1 cellular context compared by ENCODE assay signal in the genomic region with DNA sequence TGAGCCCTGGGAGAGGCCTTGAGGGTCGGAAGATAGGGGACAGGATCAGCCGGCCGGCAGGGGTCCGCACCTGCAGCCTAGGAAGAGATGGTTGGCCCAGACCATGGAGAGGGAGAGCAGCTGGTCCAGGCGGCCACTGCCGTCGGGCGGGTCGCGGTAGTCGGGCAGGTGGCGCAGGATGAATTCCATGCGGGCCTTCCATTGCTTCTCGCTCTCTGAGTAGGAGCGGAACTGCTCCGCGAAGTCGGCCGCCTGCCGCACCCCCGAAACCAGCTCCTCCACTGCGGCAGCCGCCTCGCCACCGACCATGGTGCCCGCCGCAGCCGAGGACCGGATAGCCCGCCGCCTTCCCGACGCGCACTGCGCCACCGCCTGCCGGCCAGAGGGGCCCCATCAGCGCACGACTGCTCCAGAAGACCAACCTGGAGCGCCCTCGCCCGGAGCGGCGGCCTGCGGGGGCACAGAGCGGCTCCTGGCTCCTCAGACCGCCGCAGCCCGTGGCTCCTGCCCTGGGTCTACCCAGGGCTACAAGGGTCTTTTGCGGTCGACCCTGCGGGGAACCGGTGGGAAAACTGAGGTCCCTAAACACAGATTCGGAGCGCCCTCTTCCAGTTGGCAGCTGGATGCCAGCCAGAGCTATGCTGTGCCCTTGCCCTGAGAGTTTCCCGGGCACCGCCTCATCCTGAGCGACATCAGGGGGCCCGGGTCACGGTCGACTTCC.
TF ChIP-seq lines count a peak whose summit lies in the region.

A gene with protein sequence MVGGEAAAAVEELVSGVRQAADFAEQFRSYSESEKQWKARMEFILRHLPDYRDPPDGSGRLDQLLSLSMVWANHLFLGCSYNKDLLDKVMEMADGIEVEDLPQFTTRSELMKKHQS (minus strand): TSS at position 336 of the 721 bp plus-strand sequence. CDS start 27 bp downstream, at position 309.

TF ChIP-seq in HepG2, 621 proteins besides CTCF, POLR2A, EP300 and RAD21 (continued from another document and continues in another):
- TF ChIP-seq, protein P1, sequence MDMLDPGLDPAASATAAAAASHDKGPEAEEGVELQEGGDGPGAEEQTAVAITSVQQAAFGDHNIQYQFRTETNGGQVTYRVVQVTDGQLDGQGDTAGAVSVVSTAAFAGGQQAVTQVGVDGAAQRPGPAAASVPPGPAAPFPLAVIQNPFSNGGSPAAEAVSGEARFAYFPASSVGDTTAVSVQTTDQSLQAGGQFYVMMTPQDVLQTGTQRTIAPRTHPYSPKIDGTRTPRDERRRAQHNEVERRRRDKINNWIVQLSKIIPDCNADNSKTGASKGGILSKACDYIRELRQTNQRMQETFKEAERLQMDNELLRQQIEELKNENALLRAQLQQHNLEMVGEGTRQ (IDR thresholded peaks at IDR 0.05; ENCODE audit: low read depth, low read length): no peak
- TF ChIP-seq, protein P1 (CRISPR knock-in tag; IDR thresholded peaks at IDR 0.05; ENCODE audit: borderline replicate concordance): 0 out of 2 replicates have a peak, but pooled peaks have one; percentile 52
- TF ChIP-seq YEATS4 (CRISPR knock-in tag; IDR thresholded peaks at IDR 0.05; ENCODE audit: borderline replicate concordance) (peak; percentile 98), YY1 (IDR thresholded peaks at IDR 0.05; ENCODE audit: insufficient read depth, insufficient replicate concordance, low read depth, low read length) (peak; percentile 91), ZNF530 (CRISPR knock-in tag; IDR thresholded peaks at IDR 0.05; ENCODE audit: low read depth) (no peak), ZMYM2 (CRISPR knock-in tag; IDR thresholded peaks at IDR 0.05) (no peak), STAT5B (CRISPR knock-in tag; IDR thresholded peaks at IDR 0.05) (peak; percentile 80; the same call in 1 of the 2 replicates), FOSL2 (CRISPR knock-in tag; IDR thresholded peaks at IDR 0.05) (peak; percentile 78), FOXP1 (IDR thresholded peaks at IDR 0.05) (no peak), FOXP1 (CRISPR knock-in tag; IDR thresholded peaks at IDR 0.05) (no peak), ZFP41 (CRISPR knock-in tag; IDR thresholded peaks at IDR 0.05; ENCODE audit: borderline replicate concordance) (no peak; the same call in 1 of the 2 replicates), ZNF234 (CRISPR knock-in tag; conservative IDR thresholded peaks at IDR 0.05) (no peak), TEAD3 (CRISPR knock-in tag; optimal IDR thresholded peaks at IDR 0.05; ENCODE audit: borderline replicate concordance) (peak; percentile 71), ARID2 (CRISPR knock-in tag; IDR thresholded peaks at IDR 0.05; ENCODE audit: borderline replicate concordance) (peak; percentile 70; the same call in 1 of the 2 replicates), ZNF33A (CRISPR knock-in tag; IDR thresholded peaks at IDR 0.05; ENCODE audit: borderline replicate concordance) (no peak), ZNF17 (CRISPR knock-in tag; IDR thresholded peaks at IDR 0.05) (no peak), ZFP36L2 (CRISPR knock-in tag; IDR thresholded peaks at IDR 0.05) (no peak; the same call in 1 of the 2 replicates), ZNF781 (CRISPR knock-in tag; IDR thresholded peaks at IDR 0.05; ENCODE audit: borderline replicate concordance, not compliant biosample characterization) (no peak), MAFG (CRISPR knock-in tag; IDR thresholded peaks at IDR 0.05) (0 out of 2 replicates have a peak, but pooled peaks have one; percentile 10), ZEB1 (IDR thresholded peaks at IDR 0.05; ENCODE audit: insufficient replicate concordance, low read depth) (no peak), PHF8 (CRISPR knock-in tag; IDR thresholded peaks at IDR 0.05) (peak; percentile 94), ZNF572 (CRISPR knock-in tag; IDR thresholded peaks at IDR 0.05) (no peak), REPIN1 (CRISPR knock-in tag; IDR thresholded peaks at IDR 0.05; ENCODE audit: borderline replicate concordance, low read depth) (peak; percentile 95)
- TF ChIP-seq, protein P2, sequence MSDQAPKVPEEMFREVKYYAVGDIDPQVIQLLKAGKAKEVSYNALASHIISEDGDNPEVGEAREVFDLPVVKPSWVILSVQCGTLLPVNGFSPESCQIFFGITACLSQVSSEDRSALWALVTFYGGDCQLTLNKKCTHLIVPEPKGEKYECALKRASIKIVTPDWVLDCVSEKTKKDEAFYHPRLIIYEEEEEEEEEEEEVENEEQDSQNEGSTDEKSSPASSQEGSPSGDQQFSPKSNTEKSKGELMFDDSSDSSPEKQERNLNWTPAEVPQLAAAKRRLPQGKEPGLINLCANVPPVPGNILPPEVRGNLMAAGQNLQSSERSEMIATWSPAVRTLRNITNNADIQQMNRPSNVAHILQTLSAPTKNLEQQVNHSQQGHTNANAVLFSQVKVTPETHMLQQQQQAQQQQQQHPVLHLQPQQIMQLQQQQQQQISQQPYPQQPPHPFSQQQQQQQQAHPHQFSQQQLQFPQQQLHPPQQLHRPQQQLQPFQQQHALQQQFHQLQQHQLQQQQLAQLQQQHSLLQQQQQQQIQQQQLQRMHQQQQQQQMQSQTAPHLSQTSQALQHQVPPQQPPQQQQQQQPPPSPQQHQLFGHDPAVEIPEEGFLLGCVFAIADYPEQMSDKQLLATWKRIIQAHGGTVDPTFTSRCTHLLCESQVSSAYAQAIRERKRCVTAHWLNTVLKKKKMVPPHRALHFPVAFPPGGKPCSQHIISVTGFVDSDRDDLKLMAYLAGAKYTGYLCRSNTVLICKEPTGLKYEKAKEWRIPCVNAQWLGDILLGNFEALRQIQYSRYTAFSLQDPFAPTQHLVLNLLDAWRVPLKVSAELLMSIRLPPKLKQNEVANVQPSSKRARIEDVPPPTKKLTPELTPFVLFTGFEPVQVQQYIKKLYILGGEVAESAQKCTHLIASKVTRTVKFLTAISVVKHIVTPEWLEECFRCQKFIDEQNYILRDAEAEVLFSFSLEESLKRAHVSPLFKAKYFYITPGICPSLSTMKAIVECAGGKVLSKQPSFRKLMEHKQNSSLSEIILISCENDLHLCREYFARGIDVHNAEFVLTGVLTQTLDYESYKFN (CRISPR knock-in tag; conservative IDR thresholded peaks at IDR 0.05): peak; percentile 75
- TF ChIP-seq, protein P3, sequence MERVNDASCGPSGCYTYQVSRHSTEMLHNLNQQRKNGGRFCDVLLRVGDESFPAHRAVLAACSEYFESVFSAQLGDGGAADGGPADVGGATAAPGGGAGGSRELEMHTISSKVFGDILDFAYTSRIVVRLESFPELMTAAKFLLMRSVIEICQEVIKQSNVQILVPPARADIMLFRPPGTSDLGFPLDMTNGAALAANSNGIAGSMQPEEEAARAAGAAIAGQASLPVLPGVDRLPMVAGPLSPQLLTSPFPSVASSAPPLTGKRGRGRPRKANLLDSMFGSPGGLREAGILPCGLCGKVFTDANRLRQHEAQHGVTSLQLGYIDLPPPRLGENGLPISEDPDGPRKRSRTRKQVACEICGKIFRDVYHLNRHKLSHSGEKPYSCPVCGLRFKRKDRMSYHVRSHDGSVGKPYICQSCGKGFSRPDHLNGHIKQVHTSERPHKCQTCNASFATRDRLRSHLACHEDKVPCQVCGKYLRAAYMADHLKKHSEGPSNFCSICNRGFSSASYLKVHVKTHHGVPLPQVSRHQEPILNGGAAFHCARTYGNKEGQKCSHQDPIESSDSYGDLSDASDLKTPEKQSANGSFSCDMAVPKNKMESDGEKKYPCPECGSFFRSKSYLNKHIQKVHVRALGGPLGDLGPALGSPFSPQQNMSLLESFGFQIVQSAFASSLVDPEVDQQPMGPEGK (CRISPR knock-in tag; IDR thresholded peaks at IDR 0.05): peak; percentile 84
- TF ChIP-seq, protein P4, sequence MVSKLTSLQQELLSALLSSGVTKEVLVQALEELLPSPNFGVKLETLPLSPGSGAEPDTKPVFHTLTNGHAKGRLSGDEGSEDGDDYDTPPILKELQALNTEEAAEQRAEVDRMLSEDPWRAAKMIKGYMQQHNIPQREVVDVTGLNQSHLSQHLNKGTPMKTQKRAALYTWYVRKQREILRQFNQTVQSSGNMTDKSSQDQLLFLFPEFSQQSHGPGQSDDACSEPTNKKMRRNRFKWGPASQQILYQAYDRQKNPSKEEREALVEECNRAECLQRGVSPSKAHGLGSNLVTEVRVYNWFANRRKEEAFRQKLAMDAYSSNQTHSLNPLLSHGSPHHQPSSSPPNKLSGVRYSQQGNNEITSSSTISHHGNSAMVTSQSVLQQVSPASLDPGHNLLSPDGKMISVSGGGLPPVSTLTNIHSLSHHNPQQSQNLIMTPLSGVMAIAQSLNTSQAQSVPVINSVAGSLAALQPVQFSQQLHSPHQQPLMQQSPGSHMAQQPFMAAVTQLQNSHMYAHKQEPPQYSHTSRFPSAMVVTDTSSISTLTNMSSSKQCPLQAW (CRISPR knock-in tag; IDR thresholded peaks at IDR 0.05): peak; percentile 88
- TF ChIP-seq, protein P5, sequence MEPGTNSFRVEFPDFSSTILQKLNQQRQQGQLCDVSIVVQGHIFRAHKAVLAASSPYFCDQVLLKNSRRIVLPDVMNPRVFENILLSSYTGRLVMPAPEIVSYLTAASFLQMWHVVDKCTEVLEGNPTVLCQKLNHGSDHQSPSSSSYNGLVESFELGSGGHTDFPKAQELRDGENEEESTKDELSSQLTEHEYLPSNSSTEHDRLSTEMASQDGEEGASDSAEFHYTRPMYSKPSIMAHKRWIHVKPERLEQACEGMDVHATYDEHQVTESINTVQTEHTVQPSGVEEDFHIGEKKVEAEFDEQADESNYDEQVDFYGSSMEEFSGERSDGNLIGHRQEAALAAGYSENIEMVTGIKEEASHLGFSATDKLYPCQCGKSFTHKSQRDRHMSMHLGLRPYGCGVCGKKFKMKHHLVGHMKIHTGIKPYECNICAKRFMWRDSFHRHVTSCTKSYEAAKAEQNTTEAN (CRISPR knock-in tag; conservative IDR thresholded peaks at IDR 0.05): peak; percentile 88
- TF ChIP-seq, protein P6, sequence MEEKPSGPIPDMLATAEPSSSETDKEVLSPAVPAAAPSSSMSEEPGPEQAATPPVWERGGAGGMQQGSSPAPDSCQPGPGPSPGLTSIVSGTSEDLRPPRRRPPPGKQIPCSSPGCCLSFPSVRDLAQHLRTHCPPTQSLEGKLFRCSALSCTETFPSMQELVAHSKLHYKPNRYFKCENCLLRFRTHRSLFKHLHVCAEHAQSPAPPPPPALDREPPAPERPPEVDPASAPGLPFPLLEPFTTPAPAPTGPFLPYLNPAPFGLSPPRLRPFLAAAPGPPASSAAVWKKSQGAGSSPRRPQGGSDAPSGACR (CRISPR knock-in tag; IDR thresholded peaks at IDR 0.05): peak; percentile 86; the same call in 1 of the 2 replicates
- TF ChIP-seq, protein P7, sequence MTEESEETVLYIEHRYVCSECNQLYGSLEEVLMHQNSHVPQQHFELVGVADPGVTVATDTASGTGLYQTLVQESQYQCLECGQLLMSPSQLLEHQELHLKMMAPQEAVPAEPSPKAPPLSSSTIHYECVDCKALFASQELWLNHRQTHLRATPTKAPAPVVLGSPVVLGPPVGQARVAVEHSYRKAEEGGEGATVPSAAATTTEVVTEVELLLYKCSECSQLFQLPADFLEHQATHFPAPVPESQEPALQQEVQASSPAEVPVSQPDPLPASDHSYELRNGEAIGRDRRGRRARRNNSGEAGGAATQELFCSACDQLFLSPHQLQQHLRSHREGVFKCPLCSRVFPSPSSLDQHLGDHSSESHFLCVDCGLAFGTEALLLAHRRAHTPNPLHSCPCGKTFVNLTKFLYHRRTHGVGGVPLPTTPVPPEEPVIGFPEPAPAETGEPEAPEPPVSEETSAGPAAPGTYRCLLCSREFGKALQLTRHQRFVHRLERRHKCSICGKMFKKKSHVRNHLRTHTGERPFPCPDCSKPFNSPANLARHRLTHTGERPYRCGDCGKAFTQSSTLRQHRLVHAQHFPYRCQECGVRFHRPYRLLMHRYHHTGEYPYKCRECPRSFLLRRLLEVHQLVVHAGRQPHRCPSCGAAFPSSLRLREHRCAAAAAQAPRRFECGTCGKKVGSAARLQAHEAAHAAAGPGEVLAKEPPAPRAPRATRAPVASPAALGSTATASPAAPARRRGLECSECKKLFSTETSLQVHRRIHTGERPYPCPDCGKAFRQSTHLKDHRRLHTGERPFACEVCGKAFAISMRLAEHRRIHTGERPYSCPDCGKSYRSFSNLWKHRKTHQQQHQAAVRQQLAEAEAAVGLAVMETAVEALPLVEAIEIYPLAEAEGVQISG (CRISPR knock-in tag; IDR thresholded peaks at IDR 0.05): peak; percentile 100
- TF ChIP-seq, protein P8, sequence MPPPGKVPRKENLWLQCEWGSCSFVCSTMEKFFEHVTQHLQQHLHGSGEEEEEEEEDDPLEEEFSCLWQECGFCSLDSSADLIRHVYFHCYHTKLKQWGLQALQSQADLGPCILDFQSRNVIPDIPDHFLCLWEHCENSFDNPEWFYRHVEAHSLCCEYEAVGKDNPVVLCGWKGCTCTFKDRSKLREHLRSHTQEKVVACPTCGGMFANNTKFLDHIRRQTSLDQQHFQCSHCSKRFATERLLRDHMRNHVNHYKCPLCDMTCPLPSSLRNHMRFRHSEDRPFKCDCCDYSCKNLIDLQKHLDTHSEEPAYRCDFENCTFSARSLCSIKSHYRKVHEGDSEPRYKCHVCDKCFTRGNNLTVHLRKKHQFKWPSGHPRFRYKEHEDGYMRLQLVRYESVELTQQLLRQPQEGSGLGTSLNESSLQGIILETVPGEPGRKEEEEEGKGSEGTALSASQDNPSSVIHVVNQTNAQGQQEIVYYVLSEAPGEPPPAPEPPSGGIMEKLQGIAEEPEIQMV (CRISPR knock-in tag; IDR thresholded peaks at IDR 0.05; ENCODE audit: low read depth): peak; percentile 87; the same call in 1 of the 2 replicates
